14 cellular contexts compared by ENCODE assay signal in genomic region chr1:230427477-230427876, GRCh38. TPM values are rescaled to one million over a fixed set of nuclear protein-coding genes. Genes with fewer than 3 reads are reported as not detected.
DNase-seq lines count a peak whose midpoint lies in the region; ATAC-seq and TF ChIP-seq lines count a peak whose summit lies in the region.
"Had no signal": no experiment of that assay in that cellular context is flagged by ENCODE, and none has a peak within 500 bp of the region (broad histone marks: within the 10 kb centered on the region; RNA-seq: fewer than 3 reads in every experiment).

No MANE protein-coding gene starts in this region.

- 42% methylated on average over 3 of the region's 3 CpGs for WGBS in esophagus muscularis mucosa
- WGBS in transverse colon (ENCODE audit: low coverage in 1 of 2), 2 donors = 17 to 42% methylated on average over 1 to 3 of the region's 3 CpGs

- POLR2A ChIA-PET in activated CD8-positive, alpha-beta T cell treated with anti-CD3 and anti-CD28 coated beads, Interleukin-2, amount 10 ng/mL, durations not matched to agents 7 days and 5 days (lab: Charles Lee) = no interaction called here
- POLR2A ChIA-PET in activated CD8-positive, alpha-beta T cell treated with anti-CD3 and anti-CD28 coated beads for 36 hours (lab: Charles Lee) = no interaction called here

- TF ChIP-seq EP300 in esophagus muscularis mucosa (IDR thresholded peaks at IDR 0.05) = no peak
- no peak for TF ChIP-seq EP300 in transverse colon (IDR thresholded peaks at IDR 0.05; ENCODE audit: low read depth)

- H3K27ac Mint-ChIP-seq in activated CD8-positive, alpha-beta T cell treated with anti-CD3 and anti-CD28 coated beads, Interleukin-2, amount 10 ng/mL, durations not matched to agents 7 days and 5 days = no peak overlapping the region
- H3K27ac Mint-ChIP-seq in activated CD8-positive, alpha-beta T cell treated with anti-CD3 and anti-CD28 coated beads for 36 hours = no peak overlapping the region
- H3K27ac Mint-ChIP-seq in osteocyte (ENCODE audit: unreplicated experiment) = no peak overlapping the region
- H3K27ac Mint-ChIP-seq: stimulated activated naive CD8-positive, alpha-beta T cell treated with anti-CD3 and anti-CD28 coated beads, Interleukin-15, amount 100 ng/mL, for 72 hours had no signal

- in situ Hi-C loops in transverse colon (cut with MboI; ENCODE audit: low pct_ligation_motif_present in 1 of 4, low pct_unique_long_range_greater_than_20kb in 1 of 4, low sequenced_read_pairs in 3 of 4) = no loop called here

- H3K4me3 Mint-ChIP-seq in activated CD8-positive, alpha-beta T cell treated with anti-CD3 and anti-CD28 coated beads, Interleukin-2, amount 10 ng/mL, durations not matched to agents 7 days and 5 days = peak overlapping the region; percentile 50
- no peak overlapping the region for H3K4me3 Mint-ChIP-seq in activated CD8-positive, alpha-beta T cell treated with anti-CD3 and anti-CD28 coated beads for 36 hours
- peak overlapping the region; percentile 56 for H3K4me3 Mint-ChIP-seq in osteocyte (ENCODE audit: unreplicated experiment)

- no peak for DNase-seq in activated CD8-positive, alpha-beta T cell treated with anti-CD3 and anti-CD28 coated beads, Interleukin-2, amount 10 ng/mL, durations not matched to agents 7 days and 5 days
- no peak for DNase-seq in activated CD8-positive, alpha-beta T cell treated with anti-CD3 and anti-CD28 coated beads for 36 hours
- DNase-seq in NCI-H146 treated with DMSO at 0.1 percent for 48 hours (lab: John Stamatoyannopoulos, UW; ENCODE audit: unreplicated experiment) = peak; percentile 37
- peak; percentile 57 for DNase-seq in esophagus muscularis mucosa (ENCODE audit: extremely low spot score)
- DNase-seq in osteocyte (ENCODE audit: extremely low spot score, unreplicated experiment) = no peak
- DNase-seq in stimulated activated naive CD8-positive, alpha-beta T cell treated with anti-CD3 and anti-CD28 coated beads, Interleukin-15, Interleukin-2, amounts not matched to agents 100 U/mL and 50 U/mL, for 24 hours = no peak
- no peak for DNase-seq in transverse colon
- DNase-seq: NCI-H1105; NCI-H345; psoas muscle; stimulated activated naive CD8-positive, alpha-beta T cell treated with anti-CD3 and anti-CD28 coated beads, Interleukin-15, amount 100 ng/mL, for 72 hours; uterus had no signal

- H3K9me3 ChIP-seq in esophagus muscularis mucosa (no peaks in the 10 kb centered on the region), transverse colon (no peaks in the 10 kb centered on the region)
- H3K9me3 ChIP-seq: psoas muscle, uterus had no signal

- H3K27me3 ChIP-seq in esophagus muscularis mucosa = peaks cover 0 to 86% (median 27%) of the 10 kb centered on the region in 4 donors
- peaks cover 45% of the 10 kb centered on the region for H3K27me3 ChIP-seq in transverse colon
- H3K27me3 ChIP-seq: uterus had no signal

- intact Hi-C loops in activated CD8-positive, alpha-beta T cell treated with anti-CD3 and anti-CD28 coated beads for 36 hours (cut with micrococcal nuclease) = no loop called here
- intact Hi-C loops in esophagus muscularis mucosa (cut with DNase I) = no loop called here
- intact Hi-C loops in transverse colon (cut with DNase I; ENCODE audit: low total_unique reads) = no loop called here

- no peaks in the 10 kb centered on the region for H3K9me3 Mint-ChIP-seq in activated CD8-positive, alpha-beta T cell treated with anti-CD3 and anti-CD28 coated beads, Interleukin-2, amount 10 ng/mL, durations not matched to agents 7 days and 5 days (ENCODE audit: insufficient read depth)
- no peaks in the 10 kb centered on the region for H3K9me3 Mint-ChIP-seq in activated CD8-positive, alpha-beta T cell treated with anti-CD3 and anti-CD28 coated beads for 36 hours
- no peaks in the 10 kb centered on the region for H3K9me3 Mint-ChIP-seq in osteocyte (ENCODE audit: unreplicated experiment)
- H3K9me3 Mint-ChIP-seq: stimulated activated naive CD8-positive, alpha-beta T cell treated with anti-CD3 and anti-CD28 coated beads, Interleukin-15, amount 100 ng/mL, for 72 hours had no signal

- CTCF ChIA-PET in activated CD8-positive, alpha-beta T cell treated with anti-CD3 and anti-CD28 coated beads, Interleukin-2, amount 10 ng/mL, durations not matched to agents 7 days and 5 days (lab: Charles Lee) = no interaction called here
- CTCF ChIA-PET in activated CD8-positive, alpha-beta T cell treated with anti-CD3 and anti-CD28 coated beads for 36 hours (lab: Charles Lee) = no interaction called here

- H3K4me1 ChIP-seq in esophagus muscularis mucosa (peaks cover 7 to 21% (median 17%) of the 10 kb centered on the region in 4 donors), transverse colon (peaks cover 0 to 16% (median 8%) of the 10 kb centered on the region in 4 donors)

- peaks cover 18% of the 10 kb centered on the region for H3K4me1 Mint-ChIP-seq in activated CD8-positive, alpha-beta T cell treated with anti-CD3 and anti-CD28 coated beads, Interleukin-2, amount 10 ng/mL, durations not matched to agents 7 days and 5 days (ENCODE audit: low read depth)
- peaks cover 9% of the 10 kb centered on the region for H3K4me1 Mint-ChIP-seq in activated CD8-positive, alpha-beta T cell treated with anti-CD3 and anti-CD28 coated beads for 36 hours (ENCODE audit: low read depth)
- peaks cover 12% of the 10 kb centered on the region for H3K4me1 Mint-ChIP-seq in osteocyte (ENCODE audit: unreplicated experiment)

- ATAC-seq in activated CD8-positive, alpha-beta T cell treated with anti-CD3 and anti-CD28 coated beads, Interleukin-2, amount 10 ng/mL, durations not matched to agents 7 days and 5 days = no peak
- ATAC-seq in activated CD8-positive, alpha-beta T cell treated with anti-CD3 and anti-CD28 coated beads for 36 hours = no peak
- ATAC-seq in stimulated activated naive CD8-positive, alpha-beta T cell treated with anti-CD3 and anti-CD28 coated beads, Interleukin-15, Interleukin-2, amounts not matched to agents 100 U/mL and 50 U/mL, for 24 hours = no peak
- no peak for ATAC-seq in GM19324 (IDR thresholded peaks at IDR 0.05; ENCODE audit: low FRiP score, unreplicated experiment)
- ATAC-seq: Right ventricle myocardium inferior; stimulated activated naive CD8-positive, alpha-beta T cell treated with anti-CD3 and anti-CD28 coated beads, Interleukin-15, amount 100 ng/mL, for 72 hours had no signal

- TF ChIP-seq CTCF in activated CD8-positive, alpha-beta T cell treated with anti-CD3 and anti-CD28 coated beads for 36 hours (IDR thresholded peaks at IDR 0.05) = no peak
- TF ChIP-seq CTCF in esophagus muscularis mucosa (IDR thresholded peaks at IDR 0.05) = no peak
- TF ChIP-seq CTCF in osteocyte (IDR thresholded peaks at IDR 0.05) = no peak
- TF ChIP-seq CTCF in transverse colon (IDR thresholded peaks at IDR 0.05) = no peak

- H3K27ac ChIP-seq in esophagus muscularis mucosa (replicated peaks in 1 of 4) (no peak overlapping the region), transverse colon (no peak overlapping the region)
- H3K27ac ChIP-seq: psoas muscle, uterus had no signal

- H3K4me3 ChIP-seq in esophagus muscularis mucosa (no peak overlapping the region), transverse colon (no peak overlapping the region)
- H3K4me3 ChIP-seq: uterus had no signal

- H3K36me3 ChIP-seq in esophagus muscularis mucosa (no peaks in the 10 kb centered on the region), transverse colon (no peaks in the 10 kb centered on the region)
- H3K36me3 ChIP-seq: uterus had no signal

- peaks cover 46% of the 10 kb centered on the region for H3K27me3 Mint-ChIP-seq in activated CD8-positive, alpha-beta T cell treated with anti-CD3 and anti-CD28 coated beads, Interleukin-2, amount 10 ng/mL, durations not matched to agents 7 days and 5 days (ENCODE audit: low read depth)
- H3K27me3 Mint-ChIP-seq in activated CD8-positive, alpha-beta T cell treated with anti-CD3 and anti-CD28 coated beads for 36 hours = peaks cover 51% of the 10 kb centered on the region
- H3K27me3 Mint-ChIP-seq in osteocyte (ENCODE audit: unreplicated experiment) = peaks cover 54% of the 10 kb centered on the region

- no peak for TF ChIP-seq POLR2A in esophagus muscularis mucosa (IDR thresholded peaks at IDR 0.05; ENCODE audit: low read depth)
- no peak for TF ChIP-seq POLR2A in transverse colon (IDR thresholded peaks at IDR 0.05)

- H3K36me3 Mint-ChIP-seq in activated CD8-positive, alpha-beta T cell treated with anti-CD3 and anti-CD28 coated beads, Interleukin-2, amount 10 ng/mL, durations not matched to agents 7 days and 5 days (ENCODE audit: low read depth) = peaks cover 5% of the 10 kb centered on the region
- H3K36me3 Mint-ChIP-seq in activated CD8-positive, alpha-beta T cell treated with anti-CD3 and anti-CD28 coated beads for 36 hours (ENCODE audit: low read depth) = no peaks in the 10 kb centered on the region
- H3K36me3 Mint-ChIP-seq in osteocyte (ENCODE audit: unreplicated experiment) = no peaks in the 10 kb centered on the region

RNA-seq across cellular contexts. Expression of gene PGBD5, which starts 1.3 kb away (rescaled TPM):
- not detected for total RNA-seq in activated CD8-positive, alpha-beta T cell treated with anti-CD3 and anti-CD28 coated beads, Interleukin-2, amount 10 ng/mL, durations not matched to agents 7 days and 5 days
- total RNA-seq in activated CD8-positive, alpha-beta T cell treated with anti-CD3 and anti-CD28 coated beads for 36 hours = not detected
- total RNA-seq in esophagus muscularis mucosa = 1 to 10 TPM in 1 of 4 donors, under 1 TPM in 3; 0.19 to 1.2 (median 0.62) TPM
- 1.0 and 1.1 TPM in 2 replicates for total RNA-seq in osteocyte
- 1 to 10 TPM in 2 of 4 donors, under 1 TPM in 2; 0.79 to 2.6 (median 1.1) TPM for total RNA-seq in transverse colon

Comparison
In these comparisons a context has a peak if more than half of its experiments do, and no peak if none do; other contexts are left out.
1. DNase-seq: peak in NCI-H146 treated with DMSO at 0.1 percent for 48 hours (single experiment) and esophagus muscularis mucosa (single experiment); none in activated CD8-positive, alpha-beta T cell treated with anti-CD3 and anti-CD28 coated beads, Interleukin-2, amount 10 ng/mL, durations not matched to agents 7 days and 5 days (single experiment), activated CD8-positive, alpha-beta T cell treated with anti-CD3 and anti-CD28 coated beads for 36 hours (single experiment), osteocyte (single experiment), stimulated activated naive CD8-positive, alpha-beta T cell treated with anti-CD3 and anti-CD28 coated beads, Interleukin-15, Interleukin-2, amounts not matched to agents 100 U/mL and 50 U/mL, for 24 hours (single experiment) and transverse colon (single experiment).